In genomic region chr19:46768727-46769126, GRCh38 we compare ENCODE assay signal across 7 cellular contexts. TPM values are rescaled to one million over a fixed set of nuclear protein-coding genes. Genes with fewer than 3 reads are reported as not detected.
DNase-seq lines count a peak whose midpoint lies in the region; ATAC-seq and TF ChIP-seq lines count a peak whose summit lies in the region.
"Not testable (repeated sequence)": the region's sequence is repeated elsewhere in the genome, so short reads cannot be mapped to it uniquely, and the experiment has no call there.

No MANE protein-coding gene starts in this region.

- H3K9ac ChIP-seq in mammary epithelial cell (ENCODE audit: insufficient read depth, low read length); neural progenitor cell: not testable (repeated sequence)

- not testable (repeated sequence) for H3K4me3 ChIP-seq in HEK293 (ENCODE audit: low read depth, low read length); mammary epithelial cell (replicated peaks in 1 of 3; ENCODE audit: insufficient read depth in 1 of 3, low read depth in 2 of 3, low read length in 3 of 3); left ventricle myocardium inferior; neural progenitor cell

- not testable (repeated sequence) for H3K9me3 Mint-ChIP-seq in activated T-cell treated with anti-CD3 and anti-CD28 coated beads, Interleukin-2, amount 50 U/mL, for 72 hours; mesothelial cell of epicardium; neural progenitor cell; stimulated activated effector memory CD8-positive, alpha-beta T cell treated with anti-CD3 and anti-CD28 coated beads, Interleukin-12 subunit alpha, Interleukin-12 subunit beta, amount 100 ng/mL, for 72 hours

- peaks cover 12% of the 10 kb centered on the region for H3K4me1 ChIP-seq in HEK293 (ENCODE audit: control insufficient read depth, insufficient read depth, low read length)
- H3K4me1 ChIP-seq in mammary epithelial cell (ENCODE audit: insufficient read depth, low read length); neural progenitor cell: not testable (repeated sequence)
- peaks cover 12% of the 10 kb centered on the region for H3K4me1 ChIP-seq in left ventricle myocardium inferior

- intact Hi-C loops in mammary epithelial cell (cut with micrococcal nuclease); left ventricle myocardium inferior (cut with micrococcal nuclease): not testable (repeated sequence)

- H3K27me3 ChIP-seq in mammary epithelial cell (ENCODE audit: insufficient read depth, low read length); left ventricle myocardium inferior (ENCODE audit: low read depth); neural progenitor cell: not testable (repeated sequence)

- not testable (repeated sequence) for H3K79me2 ChIP-seq in mammary epithelial cell (ENCODE audit: insufficient read depth, low read length); neural progenitor cell (ENCODE audit: low read depth)

- CTCF ChIA-PET in HEK293 (lab: Yijun Ruan, JAX), result interaction anchor here (0.5 to 5.4 kb wide), 7 partner anchors 11 to 72 kb away, joined by 3 to 66 read pairs (median 5); no protein-coding TSS in a partner anchor
- CTCF ChIA-PET in mammary epithelial cell (lab: Charles Lee; ENCODE audit: low non-redundant PET), result interaction anchor here (0.5 to 0.7 kb wide), 2 partner anchors 33 to 71 kb away, joined by 3 to 5 read pairs; no protein-coding TSS in a partner anchor

- peaks cover 12% of the 10 kb centered on the region for H3K4me1 Mint-ChIP-seq in activated T-cell treated with anti-CD3 and anti-CD28 coated beads, Interleukin-2, amount 50 U/mL, for 72 hours (ENCODE audit: low read depth)
- H3K4me1 Mint-ChIP-seq in mesothelial cell of epicardium, result peaks cover 21% of the 10 kb centered on the region
- H3K4me1 Mint-ChIP-seq in neural progenitor cell, result peaks cover 12% of the 10 kb centered on the region
- not testable (repeated sequence) for H3K4me1 Mint-ChIP-seq in stimulated activated effector memory CD8-positive, alpha-beta T cell treated with anti-CD3 and anti-CD28 coated beads, Interleukin-12 subunit alpha, Interleukin-12 subunit beta, amount 100 ng/mL, for 72 hours

- H3F3A ChIP-seq in neural progenitor cell (ENCODE audit: low read depth), result peaks cover 10% of the 10 kb centered on the region

- H3K27ac Mint-ChIP-seq in activated T-cell treated with anti-CD3 and anti-CD28 coated beads, Interleukin-2, amount 50 U/mL, for 72 hours, result peak overlapping the region; percentile 82
- H3K27ac Mint-ChIP-seq in mesothelial cell of epicardium (peak overlapping the region; percentile 88), neural progenitor cell (peak overlapping the region; percentile 4)
- peak overlapping the region; percentile 22 for H3K27ac Mint-ChIP-seq in stimulated activated effector memory CD8-positive, alpha-beta T cell treated with anti-CD3 and anti-CD28 coated beads, Interleukin-12 subunit alpha, Interleukin-12 subunit beta, amount 100 ng/mL, for 72 hours

- BruUV-seq in mammary epithelial cell (replicated peaks; lab: Mats Ljungman, UMichigan), result not testable (repeated sequence)

- H3K9me3 ChIP-seq in HEK293 (ENCODE audit: control insufficient read depth, insufficient read depth, low read depth, low read length); mammary epithelial cell (replicated peaks; ENCODE audit: insufficient read depth, low read length); left ventricle myocardium inferior (replicated peaks); neural progenitor cell (ENCODE audit: low read depth): not testable (repeated sequence)

- POLR2A ChIA-PET in HEK293 (lab: Yijun Ruan, JAX), result interaction anchor here (2.0 to 3.2 kb wide), 3 partner anchors 12 to 20 kb away, joined by 8 to 13 read pairs (median 12); partner anchors contain the start of gene SLC1A5

- not testable (repeated sequence) for H4K20me1 ChIP-seq in mammary epithelial cell (ENCODE audit: insufficient read depth, low read length); neural progenitor cell (ENCODE audit: low read depth)

- not testable (repeated sequence) for H3K4me2 ChIP-seq in mammary epithelial cell (ENCODE audit: insufficient read depth, low read depth, low read length)
- H3K4me2 ChIP-seq in neural progenitor cell, result peak overlapping the region; percentile 38

- dilution Hi-C loops in mammary epithelial cell (cut with HindIII; ENCODE audit: low sequenced_read_pairs), result not testable (repeated sequence)

- in situ Hi-C loops in mammary epithelial cell (cut with MboI; ENCODE audit: low sequenced_read_pairs in 2 of 2), result loop anchor here in 1 of 2 donors (25.0 kb wide), 1 partner anchor 219 kb away; no protein-coding TSS in a partner anchor

- not testable (repeated sequence) for H3K4me3 Mint-ChIP-seq in activated T-cell treated with anti-CD3 and anti-CD28 coated beads, Interleukin-2, amount 50 U/mL, for 72 hours; neural progenitor cell; stimulated activated effector memory CD8-positive, alpha-beta T cell treated with anti-CD3 and anti-CD28 coated beads, Interleukin-12 subunit alpha, Interleukin-12 subunit beta, amount 100 ng/mL, for 72 hours
- peak overlapping the region; percentile 3 for H3K4me3 Mint-ChIP-seq in mesothelial cell of epicardium

- H3K27ac ChIP-seq in HEK293 (ENCODE audit: extremely low read depth, low read depth, low read length) (0 out of 2 replicates have a peak overlapping the region, but pooled peaks have one; percentile 4), left ventricle myocardium inferior (replicated peaks) (peak overlapping the region; percentile 85), neural progenitor cell (peak overlapping the region; percentile 78)
- not testable (repeated sequence) for H3K27ac ChIP-seq in mammary epithelial cell (ENCODE audit: insufficient read depth, low read depth, low read length)

- not testable (repeated sequence) for H3K36me3 ChIP-seq in HEK293 (ENCODE audit: control insufficient read depth in 2 of 2, insufficient read depth in 1 of 2, low read length in 2 of 2); mammary epithelial cell (ENCODE audit: insufficient read depth, low read length); left ventricle myocardium inferior; neural progenitor cell

- 5% methylated on average over 4 of the region's 4 CpGs for WGBS in mammary epithelial cell (ENCODE audit: low coverage, missing lambda C conversion rate)

- DNase-seq in activated T-cell treated with anti-CD3 and anti-CD28 coated beads, Interleukin-2, amount 50 U/mL, for 72 hours; mammary epithelial cell; left ventricle myocardium inferior; mesothelial cell of epicardium (ENCODE audit: low spot score in 2 of 2, unreplicated experiment in 2 of 2); neural progenitor cell (ENCODE audit: low spot score); stimulated activated effector memory CD8-positive, alpha-beta T cell treated with anti-CD3 and anti-CD28 coated beads, Interleukin-12 subunit alpha, Interleukin-12 subunit beta, amount 100 ng/mL, for 72 hours (ENCODE audit: low spot score in 2 of 2): not testable (repeated sequence)

- not testable (repeated sequence) for TF ChIP-seq CTCF in HEK293 (tag by site-specific recombination; IDR thresholded peaks at IDR 0.05); mammary epithelial cell (conservative IDR thresholded peaks at IDR 0.05 in 1 of 2, IDR thresholded peaks at IDR 0.05 in 1 of 2; ENCODE audit: extremely low read depth in 1 of 2, insufficient read depth in 1 of 2, low read depth in 1 of 2, low read length in 2 of 2); left ventricle myocardium inferior (IDR thresholded peaks at IDR 0.05; ENCODE audit: borderline replicate concordance); mesothelial cell of epicardium (IDR thresholded peaks at IDR 0.05; ENCODE audit: unreplicated experiment); neural progenitor cell (IDR thresholded peaks at IDR 0.05)

- H3K27me3 Mint-ChIP-seq in activated T-cell treated with anti-CD3 and anti-CD28 coated beads, Interleukin-2, amount 50 U/mL, for 72 hours (ENCODE audit: low read depth); mesothelial cell of epicardium (ENCODE audit: low read depth); neural progenitor cell (ENCODE audit: insufficient read depth, low read depth): not testable (repeated sequence)

- not testable (repeated sequence) for H3K36me3 Mint-ChIP-seq in activated T-cell treated with anti-CD3 and anti-CD28 coated beads, Interleukin-2, amount 50 U/mL, for 72 hours (ENCODE audit: insufficient read depth in 2 of 2); mesothelial cell of epicardium; neural progenitor cell
- peaks cover 23% of the 10 kb centered on the region for H3K36me3 Mint-ChIP-seq in stimulated activated effector memory CD8-positive, alpha-beta T cell treated with anti-CD3 and anti-CD28 coated beads, Interleukin-12 subunit alpha, Interleukin-12 subunit beta, amount 100 ng/mL, for 72 hours

- H2AFZ ChIP-seq in mammary epithelial cell (ENCODE audit: low read depth, low read length), result peak overlapping the region; percentile 26
- not testable (repeated sequence) for H2AFZ ChIP-seq in neural progenitor cell (replicated peaks)

- ATAC-seq in activated T-cell treated with anti-CD3 and anti-CD28 coated beads, Interleukin-2, amount 50 U/mL, for 72 hours (replicated peaks in 1 of 2); stimulated activated effector memory CD8-positive, alpha-beta T cell treated with anti-CD3 and anti-CD28 coated beads, Interleukin-12 subunit alpha, Interleukin-12 subunit beta, amount 100 ng/mL, for 72 hours: not testable (repeated sequence)

RNA-seq across cellular contexts. Expression of gene SLC1A5, which starts 19.7 kb away (rescaled TPM):
- total RNA-seq in activated T-cell treated with anti-CD3 and anti-CD28 coated beads, Interleukin-2, amount 50 U/mL, for 72 hours, result 100 to 1,000 TPM; 364 to 374 TPM
- 100 to 1,000 TPM; 328 to 370 TPM for total RNA-seq in mammary epithelial cell
- 274 TPM for polyA plus RNA-seq in mammary epithelial cell
- polyA minus RNA-seq in mammary epithelial cell, result 353 TPM
- 5.9 TPM for total RNA-seq in left ventricle myocardium inferior
- 45.3 to 49.3 TPM (median 48.4 TPM) in 3 replicates for total RNA-seq in mesothelial cell of epicardium
- 39.5 and 81.6 TPM in 2 replicates for total RNA-seq in neural progenitor cell (ENCODE audit: low replicate concordance)

RNA-seq across cellular contexts. Expression of gene STRN4, which starts 22.5 kb away (rescaled TPM):
- 10 to 100 TPM; 79.0 to 85.2 TPM for total RNA-seq in activated T-cell treated with anti-CD3 and anti-CD28 coated beads, Interleukin-2, amount 50 U/mL, for 72 hours
- total RNA-seq in mammary epithelial cell (10 to 100 TPM; 59.2 to 92.4 TPM), left ventricle myocardium inferior (52.7 TPM), mesothelial cell of epicardium (122 to 126 TPM (median 124 TPM) in 3 replicates), neural progenitor cell (ENCODE audit: low replicate concordance) (54.1 and 149 TPM in 2 replicates)
- polyA plus RNA-seq in mammary epithelial cell, result 56.3 TPM
- polyA minus RNA-seq in mammary epithelial cell, result 72.5 TPM

RNA-seq across cellular contexts. Expression of gene FKRP, which starts 22.9 kb away (rescaled TPM):
- total RNA-seq in activated T-cell treated with anti-CD3 and anti-CD28 coated beads, Interleukin-2, amount 50 U/mL, for 72 hours, result 10 to 100 TPM; 15.1 to 18.0 TPM
- total RNA-seq in mammary epithelial cell (10 to 100 TPM; 15.7 to 23.4 TPM), left ventricle myocardium inferior (15.6 TPM), mesothelial cell of epicardium (34.3 to 40.6 TPM (median 37.0 TPM) in 3 replicates), neural progenitor cell (ENCODE audit: low replicate concordance) (18.6 and 40.5 TPM in 2 replicates)
- polyA plus RNA-seq in mammary epithelial cell, result 11.7 TPM
- polyA minus RNA-seq in mammary epithelial cell, result 18.6 TPM

RNA-seq across cellular contexts. Expression of gene PRKD2, which starts 51.8 kb away (rescaled TPM):
- total RNA-seq in activated T-cell treated with anti-CD3 and anti-CD28 coated beads, Interleukin-2, amount 50 U/mL, for 72 hours, result 10 to 100 TPM; 82.0 to 92.9 TPM
- 10 to 100 TPM; 20.2 to 55.5 TPM for total RNA-seq in mammary epithelial cell
- 23.9 TPM for polyA plus RNA-seq in mammary epithelial cell
- 21.0 TPM for polyA minus RNA-seq in mammary epithelial cell
- 7.9 TPM for total RNA-seq in left ventricle myocardium inferior
- 73.7 to 75.9 TPM (median 74.7 TPM) in 3 replicates for total RNA-seq in mesothelial cell of epicardium
- total RNA-seq in neural progenitor cell (ENCODE audit: low replicate concordance), result 14.9 and 22.2 TPM in 2 replicates

Comparison
In these comparisons a context has a peak if more than half of its experiments do, and no peak if none do; other contexts are left out.
1. H3K27ac Mint-ChIP-seq: peak in every context shown above with its lines; median percentile 88 in mesothelial cell of epicardium; 82 in activated T-cell treated with anti-CD3 and anti-CD28 coated beads, Interleukin-2, amount 50 U/mL, for 72 hours; 22 in stimulated activated effector memory CD8-positive, alpha-beta T cell treated with anti-CD3 and anti-CD28 coated beads, Interleukin-12 subunit alpha, Interleukin-12 subunit beta, amount 100 ng/mL, for 72 hours; 4 in neural progenitor cell.